Comparison of ENCODE assay signal across 12 cellular contexts in the genomic region with DNA sequence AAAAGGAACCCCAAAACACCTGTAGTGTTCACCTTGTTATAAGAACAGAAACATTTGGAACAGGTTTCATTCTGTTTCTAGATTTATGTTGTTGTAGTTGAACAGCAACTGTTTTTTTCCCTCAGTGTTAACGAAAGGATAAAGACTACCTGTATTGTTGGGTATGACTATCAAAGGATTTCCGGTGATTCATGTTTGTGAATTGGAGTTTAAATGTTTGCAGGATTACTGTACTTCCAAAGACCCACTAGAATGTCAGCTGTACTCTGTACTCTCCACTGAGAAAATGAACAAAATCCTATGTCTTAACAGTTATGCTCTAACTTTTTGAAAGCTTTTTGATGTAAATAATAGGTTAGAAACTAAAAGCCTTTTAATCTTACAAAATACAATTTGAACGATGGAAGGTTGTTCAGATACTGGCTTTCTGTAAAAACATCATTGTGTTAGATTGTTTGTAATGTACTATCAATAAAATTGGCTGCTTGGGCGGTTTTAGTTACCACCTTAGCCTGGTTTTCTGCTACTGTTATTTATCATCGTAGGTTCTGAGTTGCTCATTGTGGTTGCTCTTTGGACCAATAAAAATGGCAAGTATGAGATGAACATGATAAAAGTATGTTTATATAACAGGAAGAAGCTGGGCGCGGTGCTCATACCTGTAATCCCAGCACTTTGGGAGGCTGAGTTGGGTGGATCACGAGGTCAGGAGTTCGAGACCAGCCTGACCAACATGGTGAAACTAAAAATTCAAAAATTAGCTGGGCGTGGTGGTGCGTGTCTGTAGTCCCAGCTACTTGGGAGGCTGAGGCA. TPM values are rescaled to one million over a fixed set of nuclear protein-coding genes. Genes with fewer than 3 reads are reported as not detected.
A peak's percentile ranks its signal among the peaks of the same experiment; 100 is the strongest.
DNase-seq lines count a peak whose midpoint lies in the region; ATAC-seq and TF ChIP-seq lines count a peak whose summit lies in the region.
"Had no signal": no experiment of that assay in that cellular context is flagged by ENCODE, and none has a peak within 500 bp of the region (broad histone marks: within the 10 kb centered on the region; RNA-seq: fewer than 3 reads in every experiment).

No MANE protein-coding gene starts in this region.

- H3K4me1 ChIP-seq in parathyroid adenoma (peaks cover 24% of the 10 kb centered on the region), Karpas-422 (ENCODE audit: low read length) (peaks cover 28% of the 10 kb centered on the region)
- H3K4me1 ChIP-seq: adrenal gland had no signal

- H3K4me2 ChIP-seq in parathyroid adenoma (ENCODE audit: low read length) (no peak overlapping the region), Karpas-422 (ENCODE audit: low read depth, low read length, poor library complexity, severe bottlenecking) (no peak overlapping the region)

- H3K27ac ChIP-seq in brain microvascular endothelial cell = peak overlapping the region; percentile 86
- peak overlapping the region; percentile 34 for H3K27ac ChIP-seq in parathyroid adenoma
- H3K27ac ChIP-seq in Karpas-422 (ENCODE audit: low read length) = no peak overlapping the region
- H3K27ac ChIP-seq: adrenal gland, heart left ventricle, vagina had no signal

- no peaks in the 10 kb centered on the region for H4K20me1 ChIP-seq in Karpas-422 (ENCODE audit: insufficient read depth, low read depth, low read length)

- ATAC-seq in GM19452 (IDR thresholded peaks at IDR 0.05; ENCODE audit: unreplicated experiment) = no peak

- H3K27me3 Mint-ChIP-seq in activated T-cell treated with anti-CD3 and anti-CD28 coated beads, Interleukin-2, amount 50 U/mL, for 24 hours = no peaks in the 10 kb centered on the region

- H3K9me2 ChIP-seq in Karpas-422 (replicated peaks; ENCODE audit: insufficient read depth, low read length) = no peaks in the 10 kb centered on the region

- H3K79me2 ChIP-seq in parathyroid adenoma (no peaks in the 10 kb centered on the region), Karpas-422 (ENCODE audit: low read length) (peaks cover 23% of the 10 kb centered on the region)

- H3K9me3 Mint-ChIP-seq in activated T-cell treated with anti-CD3 and anti-CD28 coated beads, Interleukin-2, amount 50 U/mL, for 24 hours = no peaks in the 10 kb centered on the region

- H3K27ac Mint-ChIP-seq in activated T-cell treated with anti-CD3 and anti-CD28 coated beads, Interleukin-2, amount 50 U/mL, for 24 hours = peak overlapping the region; percentile 76

- H3K4me3 Mint-ChIP-seq in activated T-cell treated with anti-CD3 and anti-CD28 coated beads, Interleukin-2, amount 50 U/mL, for 24 hours = no peak overlapping the region

- peaks cover 74% of the 10 kb centered on the region for H3K4me1 Mint-ChIP-seq in activated T-cell treated with anti-CD3 and anti-CD28 coated beads, Interleukin-2, amount 50 U/mL, for 24 hours (ENCODE audit: low read depth)

- in situ Hi-C loops in brain microvascular endothelial cell (cut with HindIII; ENCODE audit: low pct_ligation_motif_present, low sequenced_read_pairs) = no loop called here

- H3K36me3 Mint-ChIP-seq in activated T-cell treated with anti-CD3 and anti-CD28 coated beads, Interleukin-2, amount 50 U/mL, for 24 hours (ENCODE audit: low read depth) = peaks cover 77% of the 10 kb centered on the region

- H2AFZ ChIP-seq in parathyroid adenoma (no peak overlapping the region), Karpas-422 (ENCODE audit: low read length) (no peak overlapping the region)

- no peak for TF ChIP-seq CTCF in brain microvascular endothelial cell (IDR thresholded peaks at IDR 0.05; ENCODE audit: low read depth, low read length, missing control alignments)
- TF ChIP-seq CTCF in parathyroid adenoma (IDR thresholded peaks at IDR 0.05) = no peak

- H3K9ac ChIP-seq in parathyroid adenoma = no peak overlapping the region
- H3K9ac ChIP-seq in Karpas-422 (ENCODE audit: low read length) = no peak overlapping the region

- no peaks in the 10 kb centered on the region for H3K27me3 ChIP-seq in brain microvascular endothelial cell (replicated peaks)
- H3K27me3 ChIP-seq in parathyroid adenoma (ENCODE audit: control insufficient read depth, insufficient read depth, low read length) = no peaks in the 10 kb centered on the region
- no peaks in the 10 kb centered on the region for H3K27me3 ChIP-seq in Karpas-422 (ENCODE audit: low read length)
- H3K27me3 ChIP-seq: adrenal gland, heart left ventricle, vagina had no signal

- no peak for DNase-seq in activated T-cell treated with anti-CD3 and anti-CD28 coated beads, Interleukin-2, amount 50 U/mL, for 24 hours
- DNase-seq in activated T-cell treated with anti-CD3 and anti-CD28 coated beads, Interleukin-2, amount 50 U/mL, for 1 hour = no peak
- DNase-seq in NCI-H226 (peak; percentile 88), brain microvascular endothelial cell (peak; percentile 30), NCI-H774 (lab: John Stamatoyannopoulos, UW) (no peak), Karpas-422 (no peak)
- DNase-seq: adrenal gland, heart left ventricle, NCI-H446 had no signal

- no peak overlapping the region for H3K4me3 ChIP-seq in brain microvascular endothelial cell (ENCODE audit: low read depth, low read length)
- H3K4me3 ChIP-seq in parathyroid adenoma (ENCODE audit: low read depth, low read length) = no peak overlapping the region
- H3K4me3 ChIP-seq in Karpas-422 (ENCODE audit: low read length) = no peak overlapping the region
- H3K4me3 ChIP-seq: adrenal gland, heart left ventricle, vagina had no signal

- no peaks in the 10 kb centered on the region for H3K36me3 ChIP-seq in brain microvascular endothelial cell (replicated peaks)
- peaks cover 2% of the 10 kb centered on the region for H3K36me3 ChIP-seq in parathyroid adenoma (ENCODE audit: control insufficient read depth, insufficient read depth, low read length)
- H3K36me3 ChIP-seq in Karpas-422 (ENCODE audit: insufficient read depth, low read length) = peaks cover 45% of the 10 kb centered on the region
- H3K36me3 ChIP-seq: adrenal gland, vagina had no signal

- H3K9me3 ChIP-seq in parathyroid adenoma (ENCODE audit: control insufficient read depth, low read length) (no peaks in the 10 kb centered on the region), Karpas-422 (ENCODE audit: low read length) (no peaks in the 10 kb centered on the region)
- H3K9me3 ChIP-seq: adrenal gland, heart left ventricle, vagina had no signal

RNA-seq across cellular contexts. Expression of a gene that starts 44.1 kb away (rescaled TPM):
- 74.2 and 128 TPM in 2 replicates for total RNA-seq in Karpas-422 (2014; rRNA removed; shearing (Covaris generic); ENCODE audit: low replicate concordance)

Comparison
In these comparisons a context has a peak if more than half of its experiments do, and no peak if none do; other contexts are left out.
1. DNase-seq: peak in NCI-H226 (single experiment) and brain microvascular endothelial cell (single experiment); none in activated T-cell treated with anti-CD3 and anti-CD28 coated beads, Interleukin-2, amount 50 U/mL, for 24 hours (single experiment), activated T-cell treated with anti-CD3 and anti-CD28 coated beads, Interleukin-2, amount 50 U/mL, for 1 hour (single experiment), NCI-H774 (single experiment) and Karpas-422 (single experiment).